In genomic region chr12:93128332-93128707, GRCh38 we compare ENCODE assay signal across 11 cellular contexts.
DNase-seq lines count a peak whose midpoint lies in the region; ATAC-seq and TF ChIP-seq lines count a peak whose summit lies in the region.
"Had no signal": no experiment of that assay in that cellular context is flagged by ENCODE, and none has a peak within 500 bp of the region (broad histone marks: within the 10 kb centered on the region; RNA-seq: fewer than 3 reads in every experiment).

No MANE protein-coding gene starts in this region.

- H3K36me3 ChIP-seq in mammary epithelial cell (ENCODE audit: insufficient read depth, low read length) (no peaks in the 10 kb centered on the region), mucosa of descending colon (ENCODE audit: low read depth) (no peaks in the 10 kb centered on the region), vagina (no peaks in the 10 kb centered on the region), uterus (no peaks in the 10 kb centered on the region)

- no peak overlapping the region for H3K9ac ChIP-seq in mammary epithelial cell (ENCODE audit: insufficient read depth, low read length)

- H3K27ac Mint-ChIP-seq in stimulated activated memory B cell treated with anti-CD40 and anti-IgM and Interleukin-4, amounts not matched to agents 10 μg/mL and 1 μg/mL and 100 μg/mL, for 72 hours, result no peak overlapping the region
- H3K27ac Mint-ChIP-seq: activated naive CD8-positive, alpha-beta T cell treated with anti-CD3 and anti-CD28 coated beads for 36 hours; CD4-positive, alpha-beta memory T cell had no signal

- H3K36me3 Mint-ChIP-seq in stimulated activated memory B cell treated with anti-CD40 and anti-IgM and Interleukin-4, amounts not matched to agents 10 μg/mL and 1 μg/mL and 100 μg/mL, for 72 hours, result no peaks in the 10 kb centered on the region
- H3K36me3 Mint-ChIP-seq: activated naive CD8-positive, alpha-beta T cell treated with anti-CD3 and anti-CD28 coated beads for 36 hours; CD4-positive, alpha-beta memory T cell had no signal

- no peaks in the 10 kb centered on the region for H3K27me3 Mint-ChIP-seq in stimulated activated memory B cell treated with anti-CD40 and anti-IgM and Interleukin-4, amounts not matched to agents 10 μg/mL and 1 μg/mL and 100 μg/mL, for 72 hours
- H3K27me3 Mint-ChIP-seq: activated naive CD8-positive, alpha-beta T cell treated with anti-CD3 and anti-CD28 coated beads for 36 hours; CD4-positive, alpha-beta memory T cell had no signal

- H3K27me3 ChIP-seq in mammary epithelial cell (ENCODE audit: insufficient read depth, low read length), result no peaks in the 10 kb centered on the region
- H3K27me3 ChIP-seq in vagina, result no peaks in the 10 kb centered on the region
- H3K27me3 ChIP-seq in uterus, result no peaks in the 10 kb centered on the region

- CTCF ChIA-PET in mammary epithelial cell (lab: Charles Lee; ENCODE audit: low non-redundant PET), result interaction anchor here (0.6 to 1.1 kb wide), 2 partner anchors 10 to 454 kb away, joined by 3 to 4 read pairs; no protein-coding TSS in a partner anchor

- H3K4me3 ChIP-seq in mammary epithelial cell (replicated peaks in 1 of 3; ENCODE audit: insufficient read depth in 1 of 3, low read depth in 2 of 3, low read length in 3 of 3) (no peak overlapping the region), mucosa of descending colon (no peak overlapping the region), vagina (no peak overlapping the region), uterus (no peak overlapping the region)

- no peaks in the 10 kb centered on the region for H4K20me1 ChIP-seq in mammary epithelial cell (ENCODE audit: insufficient read depth, low read length)

- H3K4me1 ChIP-seq in mammary epithelial cell (ENCODE audit: insufficient read depth, low read length) (peaks cover 22% of the 10 kb centered on the region), mucosa of descending colon (ENCODE audit: low read depth) (peaks cover 5% of the 10 kb centered on the region), vagina (peaks cover 23% of the 10 kb centered on the region), uterus (no peaks in the 10 kb centered on the region)

- H2AFZ ChIP-seq in mammary epithelial cell (ENCODE audit: low read depth, low read length), result peak overlapping the region; percentile 76

- H3K9me3 ChIP-seq in mammary epithelial cell (replicated peaks; ENCODE audit: insufficient read depth, low read length), result no peaks in the 10 kb centered on the region
- H3K9me3 ChIP-seq in mucosa of descending colon, result no peaks in the 10 kb centered on the region
- H3K9me3 ChIP-seq in vagina, result no peaks in the 10 kb centered on the region
- no peaks in the 10 kb centered on the region for H3K9me3 ChIP-seq in uterus

- BruUV-seq in mammary epithelial cell (replicated peaks; lab: Mats Ljungman, UMichigan), result no TSS peak

- no peaks in the 10 kb centered on the region for H3K9me3 Mint-ChIP-seq in stimulated activated memory B cell treated with anti-CD40 and anti-IgM and Interleukin-4, amounts not matched to agents 10 μg/mL and 1 μg/mL and 100 μg/mL, for 72 hours
- H3K9me3 Mint-ChIP-seq: activated naive CD8-positive, alpha-beta T cell treated with anti-CD3 and anti-CD28 coated beads for 36 hours; CD4-positive, alpha-beta memory T cell had no signal

- WGBS in mammary epithelial cell (ENCODE audit: low coverage, missing lambda C conversion rate), result 61% methylated on average over 6 of the region's 6 CpGs

- TF ChIP-seq POLR2A in vagina (IDR thresholded peaks at IDR 0.05) (no peak), uterus (IDR thresholded peaks at IDR 0.05) (no peak)

- intact Hi-C loops in mammary epithelial cell (cut with micrococcal nuclease), result loop anchor here (10.0 kb wide), 2 partner anchors 96 to 194 kb away; no protein-coding TSS in a partner anchor
- intact Hi-C loops in mucosa of descending colon (cut with DNase I, micrococcal nuclease), result no loop called here
- intact Hi-C loops in vagina (cut with DNase I), result loop anchor here (10.0 kb wide), 1 partner anchor 134 kb away; no protein-coding TSS in a partner anchor
- intact Hi-C loops in uterus (cut with DNase I; ENCODE audit: low total_unique reads), result no loop called here

- H3K4me3 Mint-ChIP-seq in stimulated activated memory B cell treated with anti-CD40 and anti-IgM and Interleukin-4, amounts not matched to agents 10 μg/mL and 1 μg/mL and 100 μg/mL, for 72 hours, result no peak overlapping the region
- H3K4me3 Mint-ChIP-seq: activated naive CD8-positive, alpha-beta T cell treated with anti-CD3 and anti-CD28 coated beads for 36 hours; CD4-positive, alpha-beta memory T cell had no signal

- in situ Hi-C loops in mammary epithelial cell (cut with MboI; ENCODE audit: low sequenced_read_pairs in 2 of 2), result loop anchor here in 1 of 2 donors (10.0 kb wide), 1 partner anchor 256 kb away; no protein-coding TSS in a partner anchor

- DNase-seq in NCI-H748 (lab: John Stamatoyannopoulos, UW; ENCODE audit: unreplicated experiment) (peak; percentile 87), NCI-H748 treated with DMSO at 0.1 percent for 48 hours (lab: John Stamatoyannopoulos, UW) (no peak), mammary epithelial cell (no peak), mucosa of descending colon (no peak), vagina (ENCODE audit: extremely low spot score in 2 of 2) (no peak), uterus (no peak), NCI-H226 (no peak)
- DNase-seq: activated naive CD8-positive, alpha-beta T cell treated with anti-CD3 and anti-CD28 coated beads for 36 hours; CD4-positive, alpha-beta memory T cell; NCI-H446 treated with DMSO at 0.1 percent for 48 hours had no signal

- H3K4me2 ChIP-seq in mammary epithelial cell (ENCODE audit: insufficient read depth, low read depth, low read length), result peak overlapping the region; percentile 75

- TF ChIP-seq CTCF in mammary epithelial cell (conservative IDR thresholded peaks at IDR 0.05 in 1 of 2, IDR thresholded peaks at IDR 0.05 in 1 of 2; ENCODE audit: extremely low read depth in 1 of 2, insufficient read depth in 1 of 2, low read depth in 1 of 2, low read length in 2 of 2) (no peak), mucosa of descending colon (IDR thresholded peaks at IDR 0.05) (no peak), vagina (IDR thresholded peaks at IDR 0.05) (no peak), uterus (IDR thresholded peaks at IDR 0.05) (no peak)

- dilution Hi-C loops in mammary epithelial cell (cut with HindIII; ENCODE audit: low sequenced_read_pairs), result loop anchor here (5.0 kb wide), 1 partner anchor 189 kb away; no protein-coding TSS in a partner anchor

- H3K79me2 ChIP-seq in mammary epithelial cell (ENCODE audit: insufficient read depth, low read length), result no peaks in the 10 kb centered on the region

- no peak overlapping the region for H3K27ac ChIP-seq in mammary epithelial cell (ENCODE audit: insufficient read depth, low read depth, low read length)
- peak overlapping the region; percentile 51 for H3K27ac ChIP-seq in vagina
- H3K27ac ChIP-seq in uterus, result no peak overlapping the region

- ATAC-seq in mucosa of descending colon, result peak; percentile 17
- no peak for ATAC-seq in stimulated activated memory B cell treated with anti-CD40 and anti-IgM and Interleukin-4, amounts not matched to agents 10 μg/mL and 1 μg/mL and 100 μg/mL, for 72 hours

- H3K4me1 Mint-ChIP-seq in stimulated activated memory B cell treated with anti-CD40 and anti-IgM and Interleukin-4, amounts not matched to agents 10 μg/mL and 1 μg/mL and 100 μg/mL, for 72 hours, result peaks cover 17% of the 10 kb centered on the region
- H3K4me1 Mint-ChIP-seq: activated naive CD8-positive, alpha-beta T cell treated with anti-CD3 and anti-CD28 coated beads for 36 hours had no signal

Comparison
In these comparisons a context has a peak if more than half of its experiments do, and no peak if none do; other contexts are left out.
1. intact Hi-C loops: an anchor here in mammary epithelial cell (10.0 kb wide) and vagina (10.0 kb wide); none called in mucosa of descending colon and uterus.